8 cellular contexts compared by ENCODE assay signal in the genomic region with DNA sequence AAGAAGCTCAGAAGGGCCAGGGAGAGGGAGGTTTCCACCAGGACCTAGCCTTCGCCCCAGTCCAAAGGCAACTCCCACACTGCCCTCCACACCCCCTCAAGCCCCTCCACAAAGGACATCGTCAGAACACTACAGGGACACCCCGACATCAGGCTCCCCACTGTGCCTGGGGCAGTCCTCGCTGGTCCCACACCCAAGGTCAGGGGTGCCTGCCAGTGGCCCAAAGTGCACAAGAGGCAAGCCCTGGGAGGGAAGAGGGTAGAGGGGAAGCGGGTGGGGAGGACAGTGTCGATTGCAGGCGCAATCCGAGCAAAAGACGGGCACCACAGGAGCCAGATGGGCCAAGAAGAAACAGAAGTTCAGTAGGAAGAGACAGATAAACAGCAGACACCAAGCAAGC. TPM values are rescaled to one million over a fixed set of nuclear protein-coding genes. Genes with fewer than 3 reads are reported as not detected.
A peak's percentile ranks its signal among the peaks of the same experiment; 100 is the strongest.
DNase-seq lines count a peak whose midpoint lies in the region; ATAC-seq, FAIRE-seq and TF ChIP-seq lines count a peak whose summit lies in the region.

No MANE protein-coding gene starts in this region.

- DNase-seq in NT2/D1 (ENCODE audit: low read depth, low spot score), result no peak
- no peak for DNase-seq in pancreas
- no peak for DNase-seq in activated T-cell treated with anti-CD3 and anti-CD28 coated beads, Interleukin-2, amount 50 U/mL, for 48 hours
- no peak for DNase-seq in effector CD4-positive, alpha-beta T cell
- no peak for DNase-seq in NCI-H2107 treated with DMSO at 0.1 percent for 48 hours (lab: John Stamatoyannopoulos, UW; ENCODE audit: unreplicated experiment)
- DNase-seq in NOMO-1 treated with DMSO at 0.1 percent for 48 hours (lab: John Stamatoyannopoulos, UW; ENCODE audit: unreplicated experiment), result no peak

- no peaks in the 10 kb centered on the region for H3K36me3 ChIP-seq in NT2/D1 (ENCODE audit: insufficient read depth, insufficient read length, low read length)
- no peaks in the 10 kb centered on the region for H3K36me3 ChIP-seq in esophagus (ENCODE audit: control insufficient read depth in 2 of 2, insufficient read depth in 2 of 2, low read length in 1 of 2)
- no peaks in the 10 kb centered on the region for H3K36me3 ChIP-seq in pancreas

- H3K4me1 ChIP-seq in NT2/D1 (ENCODE audit: insufficient read depth, insufficient read length) (peaks cover 21% of the 10 kb centered on the region), esophagus (ENCODE audit: control insufficient read depth in 2 of 2, insufficient read depth in 2 of 2, low read length in 1 of 2) (peaks cover 16 to 25% of the 10 kb centered on the region in 2 donors), pancreas (peaks cover 23 to 33% (median 29%) of the 10 kb centered on the region in 3 donors)

- ATAC-seq in pancreas, result no peak

- H3K27me3 ChIP-seq in NT2/D1 (ENCODE audit: insufficient read depth, insufficient read length), result peaks cover 21% of the 10 kb centered on the region
- H3K27me3 ChIP-seq in esophagus (ENCODE audit: control insufficient read depth in 1 of 2, insufficient read depth in 2 of 2, low read length in 2 of 2), result peaks cover 0 to 4% of the 10 kb centered on the region in 2 donors
- no peaks in the 10 kb centered on the region for H3K27me3 ChIP-seq in pancreas

- intact Hi-C loops in pancreas (cut with DNase I), result no loop called here

- H3K27ac ChIP-seq in C4-2B (peak overlapping the region; percentile 45), esophagus (ENCODE audit: low read depth in 2 of 2, low read length in 1 of 2) (peak overlapping the region; percentile 80 to 82), pancreas (peak overlapping the region; percentile 85 to 96 (median 94))

- TF ChIP-seq CTCF in C4-2B (conservative IDR thresholded peaks at IDR 0.05) (no peak), pancreas (IDR thresholded peaks at IDR 0.05) (no peak)

- FAIRE-seq in pancreas (lab: Jason Lieb, UNC), result no peak

- 59 to 77% methylated on average over 9 of the region's 9 CpGs for WGBS in esophagus, 2 donors
- 71 to 74% methylated on average over 9 of the region's 9 CpGs for WGBS in pancreas, 2 donors

- H3K9ac ChIP-seq in NT2/D1 (ENCODE audit: insufficient read length, low read depth), result peak overlapping the region; percentile 71

- H3K9me3 ChIP-seq in NT2/D1 (ENCODE audit: insufficient read depth, low read length) (no peaks in the 10 kb centered on the region), esophagus (ENCODE audit: control insufficient read depth in 2 of 2, insufficient read depth in 1 of 2, low read depth in 1 of 2, low read length in 1 of 2) (no peaks in the 10 kb centered on the region), pancreas (no peaks in the 10 kb centered on the region)

- H3K4me3 ChIP-seq in NT2/D1 (ENCODE audit: insufficient read length, low read depth) (no peak overlapping the region), esophagus (ENCODE audit: low read depth in 1 of 2, low read length in 2 of 2) (no peak overlapping the region), pancreas (peak overlapping the region in 1 of 4 donors; percentile 7)

RNA-seq across cellular contexts. Expression of a gene that starts 35.6 kb away (rescaled TPM):
- polyA plus RNA-seq in esophagus, result 1 to 10 TPM; 2.5 to 5.5 TPM
- 1 to 10 TPM; 1.7 to 9.6 (median 4.2) TPM for total RNA-seq in pancreas
- 10 to 100 TPM in 1 of 2 donors, 1 to 10 TPM in 1; 3.0 to 11.0 TPM for polyA plus RNA-seq in pancreas
